7 cellular contexts compared by ENCODE assay signal in genomic region chr2:43174368-43175186, GRCh38.
DNase-seq lines count a peak whose midpoint lies in the region; ATAC-seq, FAIRE-seq and TF ChIP-seq lines count a peak whose summit lies in the region.

No MANE protein-coding gene starts in this region.

- peak overlapping the region; percentile 40 for H3K27ac ChIP-seq in iPS-20b (ENCODE audit: low read length)

- H3K4me1 ChIP-seq in iPS-20b (ENCODE audit: insufficient read depth, low read length) = peaks cover 29% of the 10 kb centered on the region; the same call in 1 of the 2 replicates

- no peaks in the 10 kb centered on the region for H3K27me3 ChIP-seq in iPS-20b (ENCODE audit: insufficient read depth, low read length)

- no peak for TF ChIP-seq CTCF in GM20000 (IDR thresholded peaks at IDR 0.05; ENCODE audit: extremely low read depth, missing control alignments)

- no peaks in the 10 kb centered on the region for H3K36me3 ChIP-seq in iPS-20b (ENCODE audit: insufficient read depth, low read depth, low read length)

- no peak for FAIRE-seq in HTR-8/SVneo (lab: Jason Lieb, UNC)

- no peaks in the 10 kb centered on the region for H3K9me3 ChIP-seq in iPS-20b (ENCODE audit: insufficient read depth, low read depth, low read length)

- peak; percentile 85 for DNase-seq in GM20000 (ENCODE audit: low spot score)
- DNase-seq in activated CD8-positive, alpha-beta memory T cell treated with anti-CD3 and anti-CD28 coated beads, Interleukin-2, amount 50 U/mL, for 4 hours = peak; percentile 65
- DNase-seq in stimulated activated CD8-positive, alpha-beta memory T cell treated with anti-CD3 and anti-CD28 coated beads, Interleukin-15, amount 100 ng/mL, for 1 hour (ENCODE audit: low read depth) = peak; percentile 38
- no peak for DNase-seq in NCI-H2227 (lab: John Stamatoyannopoulos, UW; ENCODE audit: unreplicated experiment)
- DNase-seq in HTR-8/SVneo (ENCODE audit: insufficient read length, low spot score) = no peak

- no peak overlapping the region for H3K4me3 ChIP-seq in iPS-20b (ENCODE audit: low read length)

- peak overlapping the region; percentile 34; the same call in 1 of the 2 replicates for H3K9ac ChIP-seq in iPS-20b (ENCODE audit: low read depth, low read length)

- peak; percentile 85 for ATAC-seq in HG03558 (IDR thresholded peaks at IDR 0.05; ENCODE audit: extremely low read depth, unreplicated experiment)

Comparison
In these comparisons a context has a peak if more than half of its experiments do, and no peak if none do; other contexts are left out.
1. DNase-seq: peak in GM20000 (single experiment), activated CD8-positive, alpha-beta memory T cell treated with anti-CD3 and anti-CD28 coated beads, Interleukin-2, amount 50 U/mL, for 4 hours (single experiment) and stimulated activated CD8-positive, alpha-beta memory T cell treated with anti-CD3 and anti-CD28 coated beads, Interleukin-15, amount 100 ng/mL, for 1 hour (single experiment); none in NCI-H2227 (single experiment) and HTR-8/SVneo (single experiment).